ENCODE assay signal across 7 cellular contexts in genomic region chr4:139266208-139266582, GRCh38. TPM values are rescaled to one million over a fixed set of nuclear protein-coding genes. Genes with fewer than 3 reads are reported as not detected.
DNase-seq lines count a peak whose midpoint lies in the region; ATAC-seq and TF ChIP-seq lines count a peak whose summit lies in the region.

No MANE protein-coding gene starts in this region.

- in situ Hi-C loops in GM23248 (cut with MboI): no loop called here

- no peak overlapping the region for H3K27ac Mint-ChIP-seq in glutamatergic neuron (ENCODE audit: unreplicated experiment)

- H4K20me1 ChIP-seq in GM23248 (ENCODE audit: insufficient read depth): no peaks in the 10 kb centered on the region

- peaks cover 6% of the 10 kb centered on the region for H3K4me1 Mint-ChIP-seq in glutamatergic neuron (ENCODE audit: low read depth, unreplicated experiment)

- H3K4me1 ChIP-seq in GM23248 (ENCODE audit: insufficient read depth): peaks cover 20% of the 10 kb centered on the region
- peaks cover 11% of the 10 kb centered on the region for H3K4me1 ChIP-seq in SJSA1 (replicated peaks)
- H3K4me1 ChIP-seq in gastroesophageal sphincter: peaks cover 0 to 14% (median 4%) of the 10 kb centered on the region in 3 donors
- peaks cover 6 to 21% (median 14%) of the 10 kb centered on the region in 4 donors for H3K4me1 ChIP-seq in stomach

- H3K4me3 ChIP-seq in GM23248: peak overlapping the region; percentile 73
- peak overlapping the region; percentile 31 for H3K4me3 ChIP-seq in SJSA1
- peak overlapping the region; percentile 7 to 43 for H3K4me3 ChIP-seq in gastroesophageal sphincter
- H3K4me3 ChIP-seq in stomach: peak overlapping the region; percentile 31 to 37 (median 34)

- WGBS in GM23248 (ENCODE audit: low coverage in 1 of 2, low lambda C conversion rate in 2 of 2, missing lambda C conversion rate in 2 of 2), 2 experiments: 0 to 3% methylated on average over 1 of the region's 1 CpG
- WGBS in gastroesophageal sphincter (ENCODE audit: low coverage in 1 of 2), 2 donors: 0% methylated on average over 1 of the region's 1 CpG
- WGBS in stomach, 5 donors: 0 to 4% (median 0%) methylated on average over 1 of the region's 1 CpG

- peak overlapping the region; percentile 21 for H3K27ac ChIP-seq in GM23248
- peak overlapping the region; percentile 18; the same call in 1 of the 2 replicates for H3K27ac ChIP-seq in SJSA1
- H3K27ac ChIP-seq in gastroesophageal sphincter: peak overlapping the region in 2 of 4 donors; percentile 39 to 64
- H3K27ac ChIP-seq in stomach: peak overlapping the region in 3 of 5 donors; percentile 41 to 73 (median 61)

- H3K4me2 ChIP-seq in GM23248 (ENCODE audit: unreplicated experiment): peak overlapping the region; percentile 88

- no peak for TF ChIP-seq EP300 in gastroesophageal sphincter (IDR thresholded peaks at IDR 0.05)
- no peak for TF ChIP-seq EP300 in stomach (IDR thresholded peaks at IDR 0.05)

- no peak for ATAC-seq in gastroesophageal sphincter

- TF ChIP-seq POLR2A in gastroesophageal sphincter (IDR thresholded peaks at IDR 0.05) (no peak), stomach (IDR thresholded peaks at IDR 0.05) (no peak)

- DNase-seq in GM23248 (no peak), SJSA1 (ENCODE audit: low read depth in 1 of 2, low spot score in 2 of 2) (no peak), stomach (no peak), anterior cingulate cortex (lab: John Stamatoyannopoulos, UW) (no peak), glutamatergic neuron (no peak), GF-D8 (lab: John Stamatoyannopoulos, UW) (no peak)

- no peaks in the 10 kb centered on the region for H3K9me3 Mint-ChIP-seq in glutamatergic neuron (ENCODE audit: unreplicated experiment)

- no peak overlapping the region for H3K4me3 Mint-ChIP-seq in glutamatergic neuron (ENCODE audit: unreplicated experiment)

- no peaks in the 10 kb centered on the region for H3K36me3 Mint-ChIP-seq in glutamatergic neuron (ENCODE audit: unreplicated experiment)

- H3K9ac ChIP-seq in GM23248: peak overlapping the region; percentile 14; the same call in 1 of the 2 replicates

- H3K79me2 ChIP-seq in GM23248 (ENCODE audit: insufficient read depth): no peaks in the 10 kb centered on the region

- H3K36me3 ChIP-seq in GM23248 (ENCODE audit: low read depth) (no peaks in the 10 kb centered on the region), SJSA1 (no peaks in the 10 kb centered on the region), gastroesophageal sphincter (no peaks in the 10 kb centered on the region), stomach (no peaks in the 10 kb centered on the region)

- H2AFZ ChIP-seq in GM23248: peak overlapping the region; percentile 77

- no peak for TF ChIP-seq CTCF in gastroesophageal sphincter (IDR thresholded peaks at IDR 0.05)
- no peak for TF ChIP-seq CTCF in stomach (IDR thresholded peaks at IDR 0.05)
- TF ChIP-seq CTCF in glutamatergic neuron (IDR thresholded peaks at IDR 0.05; ENCODE audit: partially characterized antibody, unreplicated experiment): no peak

- H3K9me2 ChIP-seq in GM23248 (ENCODE audit: insufficient read depth): no peaks in the 10 kb centered on the region

- no peaks in the 10 kb centered on the region for H3K27me3 Mint-ChIP-seq in glutamatergic neuron (ENCODE audit: unreplicated experiment)

- H3K27me3 ChIP-seq in GM23248 (replicated peaks; ENCODE audit: insufficient read depth): no peaks in the 10 kb centered on the region
- H3K27me3 ChIP-seq in SJSA1 (replicated peaks): no peaks in the 10 kb centered on the region
- no peaks in the 10 kb centered on the region for H3K27me3 ChIP-seq in gastroesophageal sphincter
- H3K27me3 ChIP-seq in stomach: no peaks in the 10 kb centered on the region

- H3K9me3 ChIP-seq in GM23248 (ENCODE audit: low read depth): no peaks in the 10 kb centered on the region
- no peaks in the 10 kb centered on the region for H3K9me3 ChIP-seq in SJSA1 (replicated peaks)
- H3K9me3 ChIP-seq in gastroesophageal sphincter: no peaks in the 10 kb centered on the region
- H3K9me3 ChIP-seq in stomach: no peaks in the 10 kb centered on the region

- peaks cover 24% of the 10 kb centered on the region for H3F3A ChIP-seq in GM23248 (ENCODE audit: insufficient read depth)

- intact Hi-C loops in stomach (cut with DNase I; ENCODE audit: low total_unique reads): no loop called here

RNA-seq across cellular contexts. Expression of gene MGARP, which starts 13.8 kb away (rescaled TPM):
- total RNA-seq in GM23248 (2014; rRNA removed; shearing (Covaris generic)): 2.1 and 2.4 TPM in 2 replicates
- 2.9 TPM in 2 replicates for polyA plus RNA-seq in GM23248 (2016; fragmentation: Nextera tagmentation; extraction: Ambion mirVana)
- 1.6 and 6.1 TPM in 2 replicates for total RNA-seq in SJSA1 (2014; rRNA removed; shearing (Covaris generic))
- 1 to 10 TPM in 3 of 4 donors, under 1 TPM in 1; 0.94 to 6.5 (median 1.7) TPM for total RNA-seq in gastroesophageal sphincter
- total RNA-seq in stomach: not detected
- 1 to 10 TPM in 1 of 3 donors, under 1 TPM in 2; 0.08 to 1.4 (median 0.31) TPM for polyA plus RNA-seq in stomach
- total RNA-seq in glutamatergic neuron (ENCODE audit: unreplicated experiment): 0.69 TPM

RNA-seq across cellular contexts. Expression of gene NAA15, which starts 35.1 kb away (rescaled TPM):
- 29.2 and 30.1 TPM in 2 replicates for total RNA-seq in GM23248 (2014; rRNA removed; shearing (Covaris generic))
- polyA plus RNA-seq in GM23248 (2016; fragmentation: Nextera tagmentation; extraction: Ambion mirVana) (32.3 and 32.8 TPM in 2 replicates), stomach (10 to 100 TPM in 1 of 3 donors, 1 to 10 TPM in 2; 4.8 to 10.1 (median 5.5) TPM)
- 30.8 and 37.8 TPM in 2 replicates for total RNA-seq in SJSA1 (2014; rRNA removed; shearing (Covaris generic))
- total RNA-seq in gastroesophageal sphincter (10 to 100 TPM; 23.9 to 34.1 (median 32.2) TPM), stomach (10 to 100 TPM; 14.8 to 55.1 (median 25.1) TPM), glutamatergic neuron (ENCODE audit: unreplicated experiment) (44.9 TPM)

RNA-seq across cellular contexts. Expression of gene NDUFC1, which starts 36.1 kb away (rescaled TPM):
- 23.0 and 38.0 TPM in 2 replicates for total RNA-seq in GM23248 (2014; rRNA removed; shearing (Covaris generic))
- polyA plus RNA-seq in GM23248 (2016; fragmentation: Nextera tagmentation; extraction: Ambion mirVana): 222 and 225 TPM in 2 replicates
- 56.2 and 68.5 TPM in 2 replicates for total RNA-seq in SJSA1 (2014; rRNA removed; shearing (Covaris generic))
- total RNA-seq in gastroesophageal sphincter: 10 to 100 TPM; 31.0 to 61.0 (median 48.4) TPM
- total RNA-seq in stomach: 10 to 100 TPM in 4 of 5 donors, 1 to 10 TPM in 1; 4.0 to 79.9 (median 23.3) TPM
- polyA plus RNA-seq in stomach: 100 to 1,000 TPM; 138 to 142 (median 140) TPM
- total RNA-seq in glutamatergic neuron (ENCODE audit: unreplicated experiment): 19.4 TPM
